1 cellular context compared by ENCODE assay signal in genomic region chr4:81498046-81498445, GRCh38.
TF ChIP-seq lines count a peak whose summit lies in the region.

No MANE protein-coding gene starts in this region.

TF ChIP-seq in GM23338, 12 proteins besides CTCF, POLR2A, EP300 and RAD21 (continued from another document):
- no peak for TF ChIP-seq REST (IDR thresholded peaks at IDR 0.05; ENCODE audit: unreplicated experiment)
- TF ChIP-seq ZNF462 (CRISPR knock-in tag; IDR thresholded peaks at IDR 0.05): no peak
- TF ChIP-seq STAT1 (IDR thresholded peaks at IDR 0.05; ENCODE audit: unreplicated experiment): no peak
- TF ChIP-seq EZH2phosphoT487 (IDR thresholded peaks at IDR 0.05; ENCODE audit: unreplicated experiment): no peak
- TF ChIP-seq ZNF331 (CRISPR knock-in tag; IDR thresholded peaks at IDR 0.05; ENCODE audit: low read depth): no peak
- TF ChIP-seq EZH2 (IDR thresholded peaks at IDR 0.05; ENCODE audit: low read depth, unreplicated experiment): no peak
